Comparison of ENCODE assay signal across 2 cellular contexts in the genomic region with DNA sequence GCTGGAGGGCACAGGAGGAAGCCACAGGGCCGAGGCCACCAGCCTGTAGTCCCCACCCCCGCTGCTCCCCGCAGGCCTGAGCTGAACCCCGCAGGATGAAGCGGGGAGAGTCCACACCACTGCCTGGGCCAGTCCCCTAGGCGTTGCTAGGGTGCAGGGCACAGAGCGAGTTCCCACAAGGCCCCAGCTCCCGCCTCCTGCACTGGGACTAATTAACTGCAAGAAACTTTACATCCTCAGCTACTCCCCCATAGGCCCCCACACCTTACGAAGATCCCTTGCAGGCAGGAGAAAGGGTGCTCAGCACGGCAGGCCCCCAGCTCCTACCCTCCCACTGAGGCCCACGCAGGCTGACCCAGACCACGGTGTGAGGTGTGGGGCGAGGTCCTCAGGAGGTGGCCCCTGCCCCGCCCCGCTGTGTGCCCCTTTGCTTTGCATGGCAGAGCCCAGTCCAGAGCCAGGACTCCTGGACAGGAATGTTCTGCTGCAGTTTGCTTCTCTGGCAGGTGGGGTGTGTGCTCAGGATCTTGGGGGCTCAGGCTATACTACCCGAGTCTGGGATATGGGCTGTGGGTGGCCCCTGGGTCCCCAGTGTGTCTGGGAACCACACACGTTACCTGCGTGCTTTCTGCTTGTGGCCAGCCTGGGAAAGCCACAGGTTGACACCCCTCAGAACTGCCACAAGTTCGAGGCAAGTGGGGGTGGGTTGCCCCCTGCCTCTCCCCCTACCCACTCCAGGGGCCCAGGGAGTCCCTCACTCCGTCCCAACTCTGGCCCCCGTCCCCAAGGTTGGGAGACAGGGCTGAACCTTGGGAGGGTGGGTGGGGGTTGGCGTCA.
TF ChIP-seq lines count a peak whose summit lies in the region.

No MANE protein-coding gene starts in this region.

TF ChIP-seq in HEK293, 187 proteins besides CTCF, POLR2A, EP300 and RAD21 (continues in another document):
- TF ChIP-seq ZNF600 (tag by site-specific recombination; IDR thresholded peaks at IDR 0.05) = peak; percentile 58; the same call in 1 of the 2 replicates
- TF ChIP-seq ZNF629 (tag by site-specific recombination; IDR thresholded peaks at IDR 0.05) = no peak
- TF ChIP-seq ZNF221 (tag by site-specific recombination; IDR thresholded peaks at IDR 0.05; ENCODE audit: borderline replicate concordance) = no peak
- no peak for TF ChIP-seq MZF1 (tag by site-specific recombination; IDR thresholded peaks at IDR 0.05; ENCODE audit: borderline replicate concordance)
- TF ChIP-seq PATZ1 (tag by site-specific recombination; IDR thresholded peaks at IDR 0.05) = peak; percentile 69
- no peak for TF ChIP-seq SP7 (tag by site-specific recombination; IDR thresholded peaks at IDR 0.05)
- no peak for TF ChIP-seq ZNF843 (tag by site-specific recombination; IDR thresholded peaks at IDR 0.05)
- TF ChIP-seq ZNF704 (tag by site-specific recombination; IDR thresholded peaks at IDR 0.05) = no peak
- TF ChIP-seq ZNF785 (tag by site-specific recombination; IDR thresholded peaks at IDR 0.05) = no peak
- no peak for TF ChIP-seq ZNF792 (tag by site-specific recombination; IDR thresholded peaks at IDR 0.05)
- TF ChIP-seq ZNF776 (tag by site-specific recombination; IDR thresholded peaks at IDR 0.05; ENCODE audit: borderline replicate concordance) = no peak
- TF ChIP-seq ZNF239 (tag by site-specific recombination; IDR thresholded peaks at IDR 0.05) = no peak
- no peak for TF ChIP-seq GLI2 (tag by site-specific recombination; IDR thresholded peaks at IDR 0.05; ENCODE audit: borderline replicate concordance, low read depth)
- no peak for TF ChIP-seq ZNF266 (tag by site-specific recombination; IDR thresholded peaks at IDR 0.05; ENCODE audit: low read depth)
- no peak for TF ChIP-seq ZNF391 (tag by site-specific recombination; IDR thresholded peaks at IDR 0.05; ENCODE audit: borderline replicate concordance, low read depth)
- TF ChIP-seq, protein P1, sequence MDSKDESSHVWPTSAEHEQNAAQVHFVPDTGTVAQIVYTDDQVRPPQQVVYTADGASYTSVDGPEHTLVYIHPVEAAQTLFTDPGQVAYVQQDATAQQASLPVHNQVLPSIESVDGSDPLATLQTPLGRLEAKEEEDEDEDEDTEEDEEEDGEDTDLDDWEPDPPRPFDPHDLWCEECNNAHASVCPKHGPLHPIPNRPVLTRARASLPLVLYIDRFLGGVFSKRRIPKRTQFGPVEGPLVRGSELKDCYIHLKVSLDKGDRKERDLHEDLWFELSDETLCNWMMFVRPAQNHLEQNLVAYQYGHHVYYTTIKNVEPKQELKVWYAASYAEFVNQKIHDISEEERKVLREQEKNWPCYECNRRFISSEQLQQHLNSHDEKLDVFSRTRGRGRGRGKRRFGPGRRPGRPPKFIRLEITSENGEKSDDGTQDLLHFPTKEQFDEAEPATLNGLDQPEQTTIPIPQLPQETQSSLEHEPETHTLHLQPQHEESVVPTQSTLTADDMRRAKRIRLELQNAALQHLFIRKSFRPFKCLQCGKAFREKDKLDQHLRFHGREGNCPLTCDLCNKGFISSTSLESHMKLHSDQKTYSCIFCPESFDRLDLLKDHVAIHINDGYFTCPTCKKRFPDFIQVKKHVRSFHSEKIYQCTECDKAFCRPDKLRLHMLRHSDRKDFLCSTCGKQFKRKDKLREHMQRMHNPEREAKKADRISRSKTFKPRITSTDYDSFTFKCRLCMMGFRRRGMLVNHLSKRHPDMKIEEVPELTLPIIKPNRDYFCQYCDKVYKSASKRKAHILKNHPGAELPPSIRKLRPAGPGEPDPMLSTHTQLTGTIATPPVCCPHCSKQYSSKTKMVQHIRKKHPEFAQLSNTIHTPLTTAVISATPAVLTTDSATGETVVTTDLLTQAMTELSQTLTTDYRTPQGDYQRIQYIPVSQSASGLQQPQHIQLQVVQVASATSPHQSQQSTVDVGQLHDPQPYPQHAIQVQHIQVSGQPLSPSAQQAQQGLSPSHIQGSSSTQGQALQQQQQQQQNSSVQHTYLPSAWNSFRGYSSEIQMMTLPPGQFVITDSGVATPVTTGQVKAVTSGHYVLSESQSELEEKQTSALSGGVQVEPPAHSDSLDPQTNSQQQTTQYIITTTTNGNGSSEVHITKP (tag by site-specific recombination; IDR thresholded peaks at IDR 0.05) = peak; percentile 26; the same call in 1 of the 2 replicates
- peak; percentile 54 for TF ChIP-seq ZFHX2 (tag by site-specific recombination; conservative IDR thresholded peaks at IDR 0.05)
- TF ChIP-seq ZNF768 (tag by site-specific recombination; IDR thresholded peaks at IDR 0.05) = no peak
- TF ChIP-seq, protein P2, sequence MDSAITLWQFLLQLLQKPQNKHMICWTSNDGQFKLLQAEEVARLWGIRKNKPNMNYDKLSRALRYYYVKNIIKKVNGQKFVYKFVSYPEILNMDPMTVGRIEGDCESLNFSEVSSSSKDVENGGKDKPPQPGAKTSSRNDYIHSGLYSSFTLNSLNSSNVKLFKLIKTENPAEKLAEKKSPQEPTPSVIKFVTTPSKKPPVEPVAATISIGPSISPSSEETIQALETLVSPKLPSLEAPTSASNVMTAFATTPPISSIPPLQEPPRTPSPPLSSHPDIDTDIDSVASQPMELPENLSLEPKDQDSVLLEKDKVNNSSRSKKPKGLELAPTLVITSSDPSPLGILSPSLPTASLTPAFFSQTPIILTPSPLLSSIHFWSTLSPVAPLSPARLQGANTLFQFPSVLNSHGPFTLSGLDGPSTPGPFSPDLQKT (IDR thresholded peaks at IDR 0.05; ENCODE audit: borderline replicate concordance, low read depth, low read length) = no peak
- TF ChIP-seq ZNF335 (tag by site-specific recombination; conservative IDR thresholded peaks at IDR 0.05) = peak; percentile 87
- TF ChIP-seq ZNF571 (tag by site-specific recombination; IDR thresholded peaks at IDR 0.05) = no peak
- no peak; the same call in 1 of the 2 replicates for TF ChIP-seq EGR2 (tag by site-specific recombination; IDR thresholded peaks at IDR 0.05; ENCODE audit: low read depth)

TF ChIP-seq in K562, 482 proteins besides CTCF, POLR2A, EP300 and RAD21:
- TF ChIP-seq RBFOX2 (IDR thresholded peaks at IDR 0.05; ENCODE audit: low read depth, low read length) = 0 out of 2 replicates have a peak, but pooled peaks have one; percentile 8
- TF ChIP-seq NRF1 (conservative IDR thresholded peaks at IDR 0.05 in 1 of 2, IDR thresholded peaks at IDR 0.05 in 1 of 2) = no peak
